8 cellular contexts compared by ENCODE assay signal in genomic region chr13:46552302-46552680, GRCh38. TPM values are rescaled to one million over a fixed set of nuclear protein-coding genes. Genes with fewer than 3 reads are reported as not detected.
DNase-seq lines count a peak whose midpoint lies in the region; ATAC-seq and TF ChIP-seq lines count a peak whose summit lies in the region.

No MANE protein-coding gene starts in this region.

- H3K27me3 ChIP-seq in SJSA1 (replicated peaks) (no peaks in the 10 kb centered on the region), psoas muscle (ENCODE audit: insufficient read depth in 3 of 3, low read length in 2 of 3) (no peaks in the 10 kb centered on the region)

- H3K36me3 ChIP-seq in SJSA1 (peaks cover 11% of the 10 kb centered on the region), psoas muscle (ENCODE audit: insufficient read depth in 1 of 2, low read depth in 1 of 2) (no peaks in the 10 kb centered on the region)

- intact Hi-C loops in psoas muscle (cut with DNase I), result loop anchor here (2.0 to 5.0 kb wide), 3 partner anchors 57 to 167 kb away; no protein-coding TSS in a partner anchor

- WGBS in psoas muscle, 3 donors, result 6 to 19% (median 9%) methylated on average over 12 of the region's 12 CpGs

- peaks cover 21% of the 10 kb centered on the region for H3K4me1 ChIP-seq in SJSA1 (replicated peaks)
- no peaks in the 10 kb centered on the region for H3K4me1 ChIP-seq in psoas muscle

- H3K27ac ChIP-seq in SJSA1 (no peak overlapping the region), psoas muscle (peak overlapping the region; percentile 84)

- H3K9me3 ChIP-seq in SJSA1 (replicated peaks) (no peaks in the 10 kb centered on the region), psoas muscle (no peaks in the 10 kb centered on the region)

- peak overlapping the region; percentile 80 for H3K4me3 ChIP-seq in SJSA1
- peak overlapping the region; percentile 94 for H3K4me3 ChIP-seq in fibroblast of pulmonary artery (replicated peaks; ENCODE audit: low read depth, low read length)
- peak overlapping the region; percentile 92 for H3K4me3 ChIP-seq in psoas muscle

- TF ChIP-seq CTCF in GM12872 (IDR thresholded peaks at IDR 0.05; ENCODE audit: insufficient read depth, low read depth, low read length), result 0 out of 3 replicates have a peak, but pooled peaks have one; percentile 17
- TF ChIP-seq CTCF in fibroblast of pulmonary artery (IDR thresholded peaks at IDR 0.05; ENCODE audit: low read length, missing control alignments), result no peak
- no peak for TF ChIP-seq CTCF in psoas muscle (IDR thresholded peaks at IDR 0.05)

- DNase-seq in SJSA1 (ENCODE audit: low read depth in 1 of 2, low spot score in 2 of 2), result no peak
- no peak for DNase-seq in fibroblast of pulmonary artery (ENCODE audit: low read depth)
- DNase-seq in psoas muscle, result no peak
- no peak for DNase-seq in stimulated activated naive CD4-positive, alpha-beta T cell treated with Interleukin-2 at 50 U/mL for 16 hours (lab: John Stamatoyannopoulos, UW)

- ATAC-seq in psoas muscle, result no peak
- ATAC-seq in GM18519 (IDR thresholded peaks at IDR 0.05; ENCODE audit: low FRiP score, unreplicated experiment), result no peak
- no peak for ATAC-seq in GM21825 (IDR thresholded peaks at IDR 0.05; ENCODE audit: unreplicated experiment)
- ATAC-seq in GM19455 (IDR thresholded peaks at IDR 0.05; ENCODE audit: unreplicated experiment), result no peak

RNA-seq across cellular contexts. Expression of gene LRCH1, which starts 0.7 kb away (rescaled TPM):
- 4.3 and 6.3 TPM in 2 replicates for total RNA-seq in SJSA1 (2014; rRNA removed; shearing (Covaris generic))
- 1 to 10 TPM; 4.1 to 7.9 (median 4.7) TPM for total RNA-seq in psoas muscle
- 1 to 10 TPM; 1.7 to 2.6 (median 2.3) TPM for polyA plus RNA-seq in psoas muscle
